1 cellular context compared by ENCODE assay signal in genomic region chr6:136289579-136290405, GRCh38.
TF ChIP-seq lines count a peak whose summit lies in the region.

TSS of gene BCLAF1 (minus strand) at chr6:136289846. CDS start at chr6:136279866, 9,980 bp downstream.

TF ChIP-seq in WTC11, 78 proteins besides CTCF, POLR2A, EP300 and RAD21 (continued from another document):
- 0 out of 2 replicates have a peak, but pooled peaks have one; percentile 29 for TF ChIP-seq ARID4B (CRISPR knock-in tag; IDR thresholded peaks at IDR 0.05; ENCODE audit: borderline replicate concordance)
- TF ChIP-seq AR (CRISPR knock-in tag; IDR thresholded peaks at IDR 0.05) = peak; percentile 59; the same call in 1 of the 2 replicates
- peak; percentile 91 for TF ChIP-seq CREM (CRISPR knock-in tag; IDR thresholded peaks at IDR 0.05)
- no peak for TF ChIP-seq ZNF138 (CRISPR knock-in tag; conservative IDR thresholded peaks at IDR 0.05)
- no peak for TF ChIP-seq IRF1 (CRISPR knock-in tag; IDR thresholded peaks at IDR 0.05)
- TF ChIP-seq PREB (CRISPR knock-in tag; IDR thresholded peaks at IDR 0.05; ENCODE audit: borderline replicate concordance) = 0 out of 2 replicates have a peak, but pooled peaks have one; percentile 47
- no peak for TF ChIP-seq SMAD4 (CRISPR knock-in tag; IDR thresholded peaks at IDR 0.05)
- peak; percentile 68 for TF ChIP-seq GABPB1 (CRISPR knock-in tag; IDR thresholded peaks at IDR 0.05)
- TF ChIP-seq HMGXB4 (CRISPR knock-in tag; IDR thresholded peaks at IDR 0.05) = peak; percentile 54
